Comparison of ENCODE assay signal across 13 cellular contexts in genomic region chr5:143896471-143896870, GRCh38.
"Had no signal": no experiment of that assay in that cellular context is flagged by ENCODE, and none has a peak within 500 bp of the region (broad histone marks: within the 10 kb centered on the region; RNA-seq: fewer than 3 reads in every experiment).

No MANE protein-coding gene starts in this region.

- DNase-seq: activated CD4-positive, alpha-beta T cell treated with anti-CD3 and anti-CD28 coated beads for 1 hour; activated CD8-positive, alpha-beta T cell treated with anti-CD3 and anti-CD28 coated beads, Interleukin-2, amount 10 ng/mL, durations not matched to agents 7 days and 5 days; central memory CD4-positive, alpha-beta T cell; cortex of kidney; effector CD8-positive, alpha-beta T cell; stimulated activated CD4-positive, alpha-beta T cell treated with anti-CD3 and anti-CD28 coated beads, Interleukin-2, amount 100 ng/mL, for 48 hours; stimulated activated naive CD8-positive, alpha-beta T cell treated with anti-CD3 and anti-CD28 coated beads, Interleukin-15, Interleukin-2, amounts not matched to agents 100 U/mL and 50 U/mL, for 24 hours; testis; upper lobe of right lung had no signal

- H3K4me1 ChIP-seq: testis, upper lobe of right lung had no signal

- H3K27ac Mint-ChIP-seq: activated naive CD4-positive, alpha-beta T cell treated with anti-CD3 and anti-CD28 coated beads for 36 hours; nephron had no signal

- H3K4me3 ChIP-seq: testis, upper lobe of right lung had no signal

- H3K27ac ChIP-seq: testis, upper lobe of right lung had no signal

- H3K36me3 ChIP-seq: upper lobe of right lung had no signal

- H3K9me3 ChIP-seq: testis, upper lobe of right lung had no signal

- H3K27me3 ChIP-seq: testis, upper lobe of right lung had no signal

- FAIRE-seq: islet of Langerhans had no signal

- ATAC-seq: activated CD8-positive, alpha-beta T cell treated with anti-CD3 and anti-CD28 coated beads, Interleukin-2, amount 10 ng/mL, durations not matched to agents 7 days and 5 days; sciatic nerve; stimulated activated naive CD8-positive, alpha-beta T cell treated with anti-CD3 and anti-CD28 coated beads, Interleukin-15, Interleukin-2, amounts not matched to agents 100 U/mL and 50 U/mL, for 24 hours; upper lobe of right lung had no signal

- H3K4me3 Mint-ChIP-seq: activated CD8-positive, alpha-beta T cell treated with anti-CD3 and anti-CD28 coated beads, Interleukin-2, amount 10 ng/mL, durations not matched to agents 7 days and 5 days; activated naive CD4-positive, alpha-beta T cell treated with anti-CD3 and anti-CD28 coated beads for 36 hours; nephron had no signal

- H3K9me3 Mint-ChIP-seq: activated naive CD4-positive, alpha-beta T cell treated with anti-CD3 and anti-CD28 coated beads for 36 hours; nephron had no signal
